Comparison of ENCODE assay signal across 1 cellular context in genomic region chr19:12712056-12712455, GRCh38.
TF ChIP-seq lines count a peak whose summit lies in the region.

No MANE protein-coding gene starts in this region.

TF ChIP-seq in HepG2, 621 proteins besides CTCF, POLR2A, EP300 and RAD21:
- TF ChIP-seq TBX3 (IDR thresholded peaks at IDR 0.05; ENCODE audit: borderline replicate concordance) (0 out of 2 replicates have a peak, but pooled peaks have one; percentile 36), STAG1 (CRISPR knock-in tag; IDR thresholded peaks at IDR 0.05) (peak; percentile 41), ZBTB33 (CRISPR knock-in tag; IDR thresholded peaks at IDR 0.05) (peak; percentile 99), ZBTB38 (CRISPR knock-in tag; IDR thresholded peaks at IDR 0.05) (peak; percentile 21; the same call in 1 of the 2 replicates)
